ENCODE assay signal across 8 cellular contexts in the genomic region with DNA sequence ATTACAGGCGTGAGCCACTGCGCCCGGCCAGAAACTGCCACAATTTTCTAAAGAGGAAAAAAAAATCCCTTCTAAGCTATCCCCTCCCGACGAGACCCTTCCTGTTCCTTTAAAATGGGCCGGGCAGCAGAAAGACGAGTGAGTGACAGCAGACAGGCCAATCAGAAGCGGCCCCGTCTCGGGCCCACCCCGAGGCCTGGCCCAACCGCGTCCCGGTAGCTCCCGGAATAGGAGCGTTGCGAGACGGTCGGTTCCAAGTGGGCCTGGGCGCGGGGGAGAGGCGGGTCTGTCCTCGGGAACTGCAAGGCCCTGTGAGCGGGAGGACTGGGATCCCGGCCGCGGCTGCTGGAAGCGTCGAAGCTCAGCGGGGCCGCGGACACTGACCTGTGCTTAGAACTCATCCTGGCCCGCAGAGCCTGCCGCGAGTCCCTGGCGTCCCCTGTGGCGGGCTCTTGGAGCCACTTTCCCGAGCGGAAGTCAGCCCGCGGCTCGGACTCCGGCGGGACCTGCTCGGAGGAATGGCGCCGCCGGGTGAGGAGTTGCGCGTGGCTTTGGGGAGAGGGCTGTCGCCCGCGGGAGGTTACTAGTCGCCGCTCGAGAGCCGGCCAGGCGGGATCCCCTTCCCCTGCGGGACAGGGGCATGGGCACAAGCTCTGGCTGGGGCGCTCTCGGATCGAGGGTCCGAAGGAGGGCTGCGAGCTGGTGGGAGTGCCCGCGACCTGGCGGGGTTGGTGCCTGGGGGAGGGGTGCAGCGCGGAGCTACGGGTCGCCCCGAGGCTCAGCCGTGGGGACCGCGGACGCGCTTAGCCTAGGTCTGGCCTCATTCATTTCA. TPM values are rescaled to one million over a fixed set of nuclear protein-coding genes. Genes with fewer than 3 reads are reported as not detected.
DNase-seq lines count a peak whose midpoint lies in the region; ATAC-seq and TF ChIP-seq lines count a peak whose summit lies in the region.

Gene MROH8 (minus strand): TSS at position 710 of the 832 bp plus-strand sequence.
Gene RPN2 (plus strand): TSS at position 492 of the 832 bp plus-strand sequence. CDS start 27 bp downstream, at position 519.

- WGBS in H9 (ENCODE audit: extremely low coverage, insufficient read length, low lambda C conversion rate), result no CpG with 5 or more reads among the region's 77 CpGs

- H3K9me3 Mint-ChIP-seq in H9, result no peaks in the 10 kb centered on the region
- H3K9me3 Mint-ChIP-seq in nephron, result no peaks in the 10 kb centered on the region

- DNase-seq in H9, result peak; percentile 98
- DNase-seq in M059J (ENCODE audit: low read depth), result peak; percentile 99
- peak; percentile 99 for DNase-seq in activated effector memory CD4-positive, alpha-beta T cell treated with anti-CD3 and anti-CD28 coated beads, Interleukin-2, amount 50 U/mL, for 16 hours
- peak; percentile 98 for DNase-seq in fibroblast of the aortic adventitia (ENCODE audit: low read depth)
- peak; percentile 96 for DNase-seq in stimulated activated naive CD8-positive, alpha-beta T cell treated with anti-CD3 and anti-CD28 coated beads, Interleukin-15, Interleukin-2, amounts not matched to agents 100 U/mL and 50 U/mL, for 24 hours

- peak within 1 kb of the TSS; percentile 99 for H3K14ac ChIP-seq in H9 (ENCODE audit: insufficient read depth, low read length)

- no peaks in the 10 kb centered on the region for H3K9me3 ChIP-seq in ES-I3 (ENCODE audit: control insufficient read depth, insufficient read depth, low read length)
- no peaks in the 10 kb centered on the region for H3K9me3 ChIP-seq in H9 (ENCODE audit: control insufficient read depth, low read depth, low read length)

- no peak within 1 kb of the TSS for H2AK5ac ChIP-seq in H9 (ENCODE audit: insufficient read length, low read length)

- H2BK20ac ChIP-seq in H9 (ENCODE audit: low read depth, low read length, poor library complexity, severe bottlenecking), result no peak within 1 kb of the TSS

- no peak within 1 kb of the TSS for H3T11ph ChIP-seq in H9 (ENCODE audit: low read length)

- H3K23me2 ChIP-seq in H9 (ENCODE audit: insufficient read length, low read depth, low read length, poor library complexity, severe bottlenecking), result peaks cover 10% of the 10 kb centered on the region

- H3K27me3 Mint-ChIP-seq in H9 (ENCODE audit: low read depth), result no peaks in the 10 kb centered on the region; the same call in 1 of the 2 replicates
- H3K27me3 Mint-ChIP-seq in nephron (ENCODE audit: low read depth), result peaks cover 4% of the 10 kb centered on the region

- no peaks in the 10 kb centered on the region for H3K27me3 ChIP-seq in H9 (ENCODE audit: insufficient read depth, low read length)

- peak within 1 kb of the TSS; percentile 98 for H3K18ac ChIP-seq in H9 (ENCODE audit: insufficient read length, low read depth, low read length)

- no peak within 1 kb of the TSS for H3K23ac ChIP-seq in H9 (ENCODE audit: insufficient read length, low read depth, low read length)

- peak within 1 kb of the TSS; percentile 100 for H3K4me2 ChIP-seq in H9 (ENCODE audit: insufficient read depth, insufficient read length, low read length)

- H3K4ac ChIP-seq in H9 (ENCODE audit: low read depth, low read length), result no peak within 1 kb of the TSS

- peaks cover 4% of the 10 kb centered on the region for H3K36me3 ChIP-seq in ES-I3 (ENCODE audit: insufficient read depth, low read length)

- H3K4me1 Mint-ChIP-seq in H9 (peaks cover 14 to 18% of the 10 kb centered on the region in 2 experiments), nephron (peaks cover 32% of the 10 kb centered on the region)

- no peak within 1 kb of the TSS for H2BK15ac ChIP-seq in H9 (ENCODE audit: low read depth, low read length)

- TF ChIP-seq CTCF in H9 (conservative IDR thresholded peaks at IDR 0.05), result no peak
- no peak for TF ChIP-seq CTCF in fibroblast of the aortic adventitia (IDR thresholded peaks at IDR 0.05; ENCODE audit: insufficient read depth, low read length)
- no peak for TF ChIP-seq CTCF in nephron (IDR thresholded peaks at IDR 0.05; ENCODE audit: unreplicated experiment in 3 of 3)

- H2BK12ac ChIP-seq in H9 (ENCODE audit: insufficient read length, low read depth, low read length), result no peak within 1 kb of the TSS

- H2BK5ac ChIP-seq in H9 (ENCODE audit: insufficient read length, low read length), result peak within 1 kb of the TSS; percentile 67

- H3K27ac ChIP-seq in H9 (ENCODE audit: insufficient read length, low read depth, low read length), result peak within 1 kb of the TSS; percentile 36

- peak within 1 kb of the TSS; percentile 97 to 99 (median 98) for H3K27ac Mint-ChIP-seq in H9
- peak within 1 kb of the TSS; percentile 100 for H3K27ac Mint-ChIP-seq in nephron

- peaks cover 2% of the 10 kb centered on the region for H4K20me1 ChIP-seq in H9 (ENCODE audit: control insufficient read depth, insufficient read depth, insufficient read length)

- H3K4me3 Mint-ChIP-seq in H9 (peak within 1 kb of the TSS; percentile 95), nephron (peak within 1 kb of the TSS; percentile 95 to 98 (median 96))

- ATAC-seq in stimulated activated naive CD8-positive, alpha-beta T cell treated with anti-CD3 and anti-CD28 coated beads, Interleukin-15, Interleukin-2, amounts not matched to agents 100 U/mL and 50 U/mL, for 24 hours, result peak; percentile 99

- H3K79me1 ChIP-seq in H9 (ENCODE audit: insufficient read depth, low read depth, low read length, poor library complexity, severe bottlenecking), result no peaks in the 10 kb centered on the region

- H2AFZ ChIP-seq in H9 (ENCODE audit: low read length), result no peak within 1 kb of the TSS

- H4K5ac ChIP-seq in H9 (ENCODE audit: insufficient read length, low read depth, low read length), result no peak within 1 kb of the TSS

- H3K56ac ChIP-seq in H9 (ENCODE audit: insufficient read length, low read depth, low read length), result peak within 1 kb of the TSS; percentile 20

- H4K91ac ChIP-seq in H9 (ENCODE audit: insufficient read length, low read depth, low read length), result no peak within 1 kb of the TSS

- H3K9ac ChIP-seq in ES-I3 (ENCODE audit: low read depth, low read length), result peak within 1 kb of the TSS; percentile 72
- H3K9ac ChIP-seq in H9 (ENCODE audit: extremely low read depth, insufficient read length, low read length), result peak within 1 kb of the TSS; percentile 92

- peaks cover 21% of the 10 kb centered on the region for H3K79me2 ChIP-seq in H9 (ENCODE audit: insufficient read depth, low read length)

- H3K4me3 ChIP-seq in fibroblast of the aortic adventitia (ENCODE audit: low read depth, low read length), result peak within 1 kb of the TSS; percentile 74

- H3K4me1 ChIP-seq in ES-I3 (ENCODE audit: insufficient read depth, low read length) (peaks cover 6% of the 10 kb centered on the region; the same call in 1 of the 2 replicates), H9 (ENCODE audit: insufficient read depth, low read length) (no peaks in the 10 kb centered on the region; the same call in 1 of the 2 replicates)

- no peak within 1 kb of the TSS for H2BK120ac ChIP-seq in H9 (ENCODE audit: low read depth, low read length, poor library complexity, severe bottlenecking)

- TF ChIP-seq POLR2A in Raji (IDR thresholded peaks at IDR 0.05; ENCODE audit: insufficient read depth, low read depth, low read length), result peak; percentile 68

- H4K8ac ChIP-seq in H9 (replicated peaks; ENCODE audit: insufficient read length, low read depth, low read length), result no peak within 1 kb of the TSS

- peaks cover 9 to 17% (median 14%) of the 10 kb centered on the region in 3 experiments; a peak in 6 of 7 replicates for H3K36me3 Mint-ChIP-seq in H9 (ENCODE audit: insufficient read depth in 1 of 3, low read depth in 3 of 3)
- peaks cover 18% of the 10 kb centered on the region for H3K36me3 Mint-ChIP-seq in nephron (ENCODE audit: low read depth)

RNA-seq across cellular contexts. Expression of gene MROH8, which starts in this region (rescaled TPM):
- total RNA-seq in H9 (2021) (0.79 and 0.90 TPM in 2 replicates), fibroblast of the aortic adventitia (ENCODE audit: low replicate concordance) (0.49 and 3.1 TPM in 2 replicates)
- 2.1 TPM in 1 of 2 replicates, not detected in the other for total RNA-seq in M059J (2014; rRNA removed; shearing (Covaris generic))

RNA-seq across cellular contexts. Expression of gene RPN2, which starts in this region (rescaled TPM):
- total RNA-seq in H9 (2021), result 234 TPM in 2 replicates
- 724 and 791 TPM in 2 replicates for total RNA-seq in M059J (2014; rRNA removed; shearing (Covaris generic))
- total RNA-seq in fibroblast of the aortic adventitia (ENCODE audit: low replicate concordance), result 56.1 and 159 TPM in 2 replicates

Comparison
In these comparisons a context has a peak if more than half of its experiments do, and no peak if none do; other contexts are left out.
1. Peak in every context shown above with its lines: DNase-seq, ATAC-seq, H3K4me3 ChIP-seq and H3K27ac ChIP-seq.